Comparison of ENCODE assay signal across 10 cellular contexts in the genomic region with DNA sequence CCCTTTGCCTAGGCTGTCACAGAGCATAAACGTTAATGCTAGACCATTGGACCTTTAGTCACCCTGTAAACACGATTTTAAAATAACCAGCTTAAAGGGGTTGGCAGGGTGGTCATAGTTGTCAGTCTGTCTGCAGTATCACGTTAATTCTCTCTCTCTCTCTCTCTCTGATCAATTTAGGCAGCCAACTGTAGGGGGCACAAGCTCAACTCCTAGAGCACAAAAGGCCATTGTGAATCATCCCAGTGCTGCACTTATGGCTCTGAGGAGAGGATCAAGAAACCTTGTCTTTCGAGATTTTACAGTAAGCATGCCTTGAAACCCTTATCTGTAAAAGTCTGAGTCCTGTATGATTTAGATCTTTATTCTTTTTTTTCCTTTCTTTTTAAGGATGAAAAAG.
DNase-seq lines count a peak whose midpoint lies in the region; ATAC-seq and TF ChIP-seq lines count a peak whose summit lies in the region.
"Had no signal": no experiment of that assay in that cellular context is flagged by ENCODE, and none has a peak within 500 bp of the region (broad histone marks: within the 10 kb centered on the region; RNA-seq: fewer than 3 reads in every experiment).

No MANE protein-coding gene starts in this region.

- H3K4me1 ChIP-seq in endodermal cell (ENCODE audit: control insufficient read depth, insufficient read depth, low read length) (no peaks in the 10 kb centered on the region), neuronal stem cell (ENCODE audit: control insufficient read depth in 2 of 2, insufficient read depth in 1 of 2, low read depth in 1 of 2, low read length in 2 of 2) (peaks cover 0 to 1% of the 10 kb centered on the region in 2 donors)

- intact Hi-C loops in Right ventricle myocardium superior (cut with DNase I), result no loop called here

- H2BK5ac ChIP-seq in neuronal stem cell (ENCODE audit: low read length), result no peak overlapping the region

- DNase-seq in EL (peak; percentile 19), LNCaP clone FGC (ENCODE audit: low read depth) (no peak), endodermal cell (peak; percentile 80), neuronal stem cell (ENCODE audit: low spot score) (peak; percentile 21), MG63 (no peak), T1000 (lab: John Stamatoyannopoulos, UW) (no peak), Right ventricle myocardium superior (no peak)
- DNase-seq: activated naive CD4-positive, alpha-beta T cell; effector CD8-positive, alpha-beta T cell; left colon had no signal

- H3K4me2 ChIP-seq in neuronal stem cell (ENCODE audit: insufficient read depth, low read length, poor library complexity, severe bottlenecking), result no peak overlapping the region

- no peak overlapping the region for H2AFZ ChIP-seq in neuronal stem cell (ENCODE audit: low read length)

- H3K23ac ChIP-seq in neuronal stem cell (ENCODE audit: low read depth, low read length, poor library complexity), result no peak overlapping the region

- H4K8ac ChIP-seq in neuronal stem cell (ENCODE audit: low read depth, low read length), result no peak overlapping the region

- H3K4me3 Mint-ChIP-seq in endodermal cell, result no peak overlapping the region

- peak overlapping the region; percentile 79 for H3K27ac Mint-ChIP-seq in endodermal cell

- H2BK120ac ChIP-seq in neuronal stem cell (ENCODE audit: low read depth, low read length), result no peak overlapping the region

- peaks cover 3% of the 10 kb centered on the region for H3K9me3 Mint-ChIP-seq in endodermal cell

- H3K27me3 ChIP-seq in endodermal cell (ENCODE audit: control insufficient read depth, insufficient read depth, low read length, poor library complexity, severe bottlenecking) (no peaks in the 10 kb centered on the region), neuronal stem cell (ENCODE audit: control insufficient read depth in 3 of 3, insufficient read depth in 3 of 3, low read depth in 1 of 3, low read length in 3 of 3) (no peaks in the 10 kb centered on the region), MG63 (no peaks in the 10 kb centered on the region)

- no peaks in the 10 kb centered on the region for H3K4me1 Mint-ChIP-seq in endodermal cell

- H3K36me3 ChIP-seq in endodermal cell (ENCODE audit: control insufficient read depth, insufficient read depth, low read length) (peaks cover 62% of the 10 kb centered on the region), neuronal stem cell (replicated peaks in 1 of 2; ENCODE audit: control insufficient read depth in 2 of 2, insufficient read depth in 2 of 2, low read length in 2 of 2) (peaks cover 6 to 80% of the 10 kb centered on the region in 2 donors), MG63 (peaks cover 43% of the 10 kb centered on the region)

- 69 to 70% methylated on average over 3 to 4 of the region's 4 CpGs for WGBS in endodermal cell (ENCODE audit: insufficient coverage in 1 of 2, insufficient read length in 1 of 2), 2 experiments
- WGBS in neuronal stem cell (ENCODE audit: extremely low coverage in 2 of 2, insufficient read length in 2 of 2, insufficient replicate concordance in 1 of 2), 2 donors, result no CpG with 5 or more reads among the region's 4 CpGs

- no peak overlapping the region for H3K9ac ChIP-seq in endodermal cell (ENCODE audit: extremely low read depth, low read length, poor library complexity, severe bottlenecking)
- H3K9ac ChIP-seq in neuronal stem cell (ENCODE audit: low read depth, low read length, poor library complexity), result no peak overlapping the region

- TF ChIP-seq CTCF in LNCaP clone FGC (IDR thresholded peaks at IDR 0.05; ENCODE audit: control insufficient read depth, extremely low read depth, insufficient read depth) (peak; percentile 20; the same call in 1 of the 2 replicates), endodermal cell (conservative IDR thresholded peaks at IDR 0.05) (peak; percentile 73)

- no peak overlapping the region for H3K4ac ChIP-seq in neuronal stem cell (ENCODE audit: low read length)

- H3K36me3 Mint-ChIP-seq in endodermal cell (ENCODE audit: low read depth), result peaks cover 59% of the 10 kb centered on the region

- H3K9me3 ChIP-seq in endodermal cell (ENCODE audit: control insufficient read depth, low read length), result no peaks in the 10 kb centered on the region
- peaks cover 2 to 5% of the 10 kb centered on the region in 2 donors for H3K9me3 ChIP-seq in neuronal stem cell (replicated peaks in 1 of 2; ENCODE audit: control insufficient read depth in 2 of 2, insufficient read depth in 1 of 2, low read depth in 1 of 2, low read length in 2 of 2)
- no peaks in the 10 kb centered on the region for H3K9me3 ChIP-seq in MG63

- no peaks in the 10 kb centered on the region for H3K27me3 Mint-ChIP-seq in endodermal cell (ENCODE audit: insufficient read depth)

- H3K14ac ChIP-seq in neuronal stem cell (ENCODE audit: low read length), result no peak overlapping the region

- H2BK12ac ChIP-seq in neuronal stem cell (ENCODE audit: low read length), result no peak overlapping the region

- no peak for ATAC-seq in Right ventricle myocardium superior (ENCODE audit: poor library complexity)
- ATAC-seq: left colon had no signal

- H3K27ac ChIP-seq in endodermal cell (ENCODE audit: low read depth, low read length), result no peak overlapping the region
- H3K27ac ChIP-seq in neuronal stem cell (replicated peaks; ENCODE audit: low read length), result no peak overlapping the region

- no peak overlapping the region for H2BK15ac ChIP-seq in neuronal stem cell (ENCODE audit: low read length)

- H2AK5ac ChIP-seq in neuronal stem cell (ENCODE audit: low read depth, low read length), result no peak overlapping the region

- no peak overlapping the region for H4K91ac ChIP-seq in neuronal stem cell (ENCODE audit: low read depth, low read length, poor library complexity)

- no peak overlapping the region for H3K18ac ChIP-seq in neuronal stem cell (ENCODE audit: low read length)

- no peaks in the 10 kb centered on the region for H3K79me1 ChIP-seq in neuronal stem cell (ENCODE audit: low read depth, low read length)

- H3K4me3 ChIP-seq in LNCaP clone FGC (ENCODE audit: low read depth, low read length), result no peak overlapping the region
- no peak overlapping the region for H3K4me3 ChIP-seq in endodermal cell (ENCODE audit: low read length)
- no peak overlapping the region for H3K4me3 ChIP-seq in neuronal stem cell (ENCODE audit: low read length in 2 of 2)
- H3K4me3 ChIP-seq in MG63, result no peak overlapping the region

Comparison
In these comparisons a context has a peak if more than half of its experiments do, and no peak if none do; other contexts are left out.
1. DNase-seq: peak in EL (single experiment), endodermal cell (single experiment) and neuronal stem cell (single experiment); none in LNCaP clone FGC (single experiment), MG63 (single experiment), T1000 (single experiment) and Right ventricle myocardium superior (single experiment).